ENCODE assay signal across 8 cellular contexts in the genomic region with DNA sequence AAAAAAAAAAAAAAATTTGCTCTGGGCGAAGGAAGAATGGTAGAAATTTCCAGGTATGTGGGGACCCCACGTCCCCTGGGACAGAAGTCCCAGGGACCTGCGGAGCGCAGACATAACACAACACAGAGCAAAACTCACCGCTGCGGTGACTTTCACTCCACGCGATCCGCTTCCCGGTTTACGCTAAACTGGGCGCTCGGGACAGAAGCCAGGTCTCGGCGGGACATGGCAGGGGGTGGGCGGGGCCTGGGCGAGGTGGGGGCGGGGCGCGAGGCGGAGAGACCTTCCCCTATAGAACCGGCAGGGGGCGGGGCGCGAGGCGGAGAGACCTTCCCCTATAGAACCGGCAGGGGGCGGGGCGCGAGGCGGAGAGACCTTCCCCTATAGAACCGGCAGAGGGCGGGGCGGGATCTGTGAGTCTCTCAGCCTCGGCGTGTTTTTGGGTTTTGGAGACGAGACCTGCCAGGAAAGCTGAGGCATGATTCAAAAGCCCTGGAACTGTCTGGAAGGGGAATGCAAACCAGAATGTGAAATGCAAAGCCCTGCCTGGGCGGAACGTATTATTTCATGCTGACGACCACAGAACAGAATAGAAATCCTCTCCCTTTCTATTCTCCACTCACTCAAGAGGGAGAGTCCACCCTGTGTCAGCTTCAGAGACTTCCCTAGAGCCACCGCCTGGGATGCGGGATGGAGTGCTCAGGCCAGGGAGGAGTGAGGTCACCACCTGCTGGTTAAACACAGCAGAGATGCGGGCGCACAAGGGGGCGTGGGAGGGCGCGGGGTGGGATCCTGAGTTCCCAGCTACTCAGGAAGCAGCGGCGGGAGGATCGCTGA. TPM values are rescaled to one million over a fixed set of nuclear protein-coding genes. Genes with fewer than 3 reads are reported as not detected.
DNase-seq lines count a peak whose midpoint lies in the region; ATAC-seq and TF ChIP-seq lines count a peak whose summit lies in the region.

No MANE protein-coding gene starts in this region.

- H3K27ac ChIP-seq in Karpas-422 (ENCODE audit: low read length) (no peak overlapping the region), skeletal muscle tissue (ENCODE audit: low read depth, low read length) (no peak overlapping the region)

- H3K4me1 ChIP-seq in Karpas-422 (ENCODE audit: low read length) (peaks cover 5% of the 10 kb centered on the region), skeletal muscle tissue (ENCODE audit: control insufficient read depth in 3 of 3, insufficient read depth in 3 of 3, low read length in 3 of 3) (peaks cover 0 to 2% (median 0%) of the 10 kb centered on the region in 3 donors)

- H3K9ac ChIP-seq in Karpas-422 (ENCODE audit: low read length) (peak overlapping the region; percentile 54), skeletal muscle tissue (ENCODE audit: low read depth in 1 of 3, low read length in 3 of 3) (peak overlapping the region in 2 of 3 donors; percentile 50 to 65)

- H3K36me3 Mint-ChIP-seq in WTC11 = no peaks in the 10 kb centered on the region

- no peaks in the 10 kb centered on the region for H3K9me2 ChIP-seq in Karpas-422 (replicated peaks; ENCODE audit: insufficient read depth, low read length)

- H3K27me3 ChIP-seq in Karpas-422 (ENCODE audit: low read length) (no peaks in the 10 kb centered on the region), skeletal muscle tissue (ENCODE audit: control insufficient read depth in 3 of 3, insufficient read depth in 3 of 3, low read length in 3 of 3) (no peaks in the 10 kb centered on the region)

- DNase-seq in CD1c-positive myeloid dendritic cell (ENCODE audit: extremely low spot score) (peak; percentile 81), Karpas-422 (peak; percentile 90), WTC11 (ENCODE audit: low spot score) (peak; percentile 90), T47D (ENCODE audit: low read depth in 1 of 2, low spot score in 1 of 2) (peak; percentile 56 to 91), iPS-NIHi11 (ENCODE audit: low spot score) (peak; percentile 86)

- H3K27ac Mint-ChIP-seq in WTC11 = peak overlapping the region; percentile 80; the same call in 1 of the 2 replicates

- no peaks in the 10 kb centered on the region for H3K9me3 Mint-ChIP-seq in WTC11

- no peaks in the 10 kb centered on the region for H3K79me2 ChIP-seq in Karpas-422 (ENCODE audit: low read length)

- peak overlapping the region; percentile 82 for H3K4me3 Mint-ChIP-seq in WTC11

- H3K9me3 ChIP-seq in Karpas-422 (ENCODE audit: low read length) (no peaks in the 10 kb centered on the region), skeletal muscle tissue (ENCODE audit: control insufficient read depth in 3 of 3, low read length in 3 of 3) (peaks cover 0 to 3% (median 0%) of the 10 kb centered on the region in 3 donors)

- H3K36me3 ChIP-seq in Karpas-422 (ENCODE audit: insufficient read depth, low read length) (no peaks in the 10 kb centered on the region), skeletal muscle tissue (ENCODE audit: control insufficient read depth in 3 of 3, insufficient read depth in 3 of 3, low read length in 3 of 3) (no peaks in the 10 kb centered on the region)

- H2AFZ ChIP-seq in Karpas-422 (ENCODE audit: low read length) = peak overlapping the region; percentile 97

- peak; percentile 90 for TF ChIP-seq CTCF in WTC11 (IDR thresholded peaks at IDR 0.05)

- no peaks in the 10 kb centered on the region for H4K20me1 ChIP-seq in Karpas-422 (ENCODE audit: insufficient read depth, low read depth, low read length)

- H3K4me2 ChIP-seq in Karpas-422 (ENCODE audit: low read depth, low read length, poor library complexity, severe bottlenecking) = peak overlapping the region; percentile 70

- H3K4me3 ChIP-seq in Karpas-422 (ENCODE audit: low read length) (peak overlapping the region; percentile 55; the same call in 1 of the 2 replicates), skeletal muscle tissue (ENCODE audit: low read length in 3 of 3) (peak overlapping the region; percentile 62 to 74 (median 66))

- ATAC-seq in WTC11 = peak; percentile 62
- no peak for ATAC-seq in HG03039 (IDR thresholded peaks at IDR 0.05; ENCODE audit: unreplicated experiment)
- no peak for ATAC-seq in HG02973 (IDR thresholded peaks at IDR 0.05; ENCODE audit: unreplicated experiment)

- peaks cover 19% of the 10 kb centered on the region for H3K4me1 Mint-ChIP-seq in WTC11

- CTCF ChIA-PET in WTC11 (lab: Charles Lee) = interaction anchor here (0.6 to 2.3 kb wide), 25 partner anchors 10 to 358 kb away, joined by 3 to 27 read pairs (median 5); a partner anchor contains a TSS

- POLR2A ChIA-PET in WTC11 (lab: Charles Lee) = no interaction called here

- in situ Hi-C loops in T47D (cut with HindIII; ENCODE audit: low pct_unique_long_range_greater_than_20kb, low sequenced_read_pairs) = no loop called here

- peaks cover 97% of the 10 kb centered on the region for H3K27me3 Mint-ChIP-seq in WTC11 (ENCODE audit: low read depth)

TF ChIP-seq in WTC11, 78 proteins besides CTCF, POLR2A, EP300 and RAD21:
- TF ChIP-seq NFATC4 (CRISPR knock-in tag; IDR thresholded peaks at IDR 0.05) (no peak), ZNF671 (CRISPR knock-in tag; IDR thresholded peaks at IDR 0.05) (no peak), MYBL2 (CRISPR knock-in tag; IDR thresholded peaks at IDR 0.05) (no peak), SP1 (CRISPR knock-in tag; conservative IDR thresholded peaks at IDR 0.05) (peak; percentile 56; the same call in 1 of the 2 replicates), KAT7 (CRISPR knock-in tag; IDR thresholded peaks at IDR 0.05; ENCODE audit: borderline replicate concordance) (no peak), ESRRA (CRISPR knock-in tag; IDR thresholded peaks at IDR 0.05; ENCODE audit: borderline replicate concordance) (no peak), NFE2L1 (CRISPR knock-in tag; IDR thresholded peaks at IDR 0.05) (no peak), ZNF263 (CRISPR knock-in tag; IDR thresholded peaks at IDR 0.05; ENCODE audit: low read depth) (peak; percentile 68; the same call in 1 of the 2 replicates), NR3C1 (CRISPR knock-in tag; conservative IDR thresholded peaks at IDR 0.05; ENCODE audit: low read depth) (no peak), SMAD4 (CRISPR knock-in tag; IDR thresholded peaks at IDR 0.05) (no peak)
- TF ChIP-seq, protein P1, sequence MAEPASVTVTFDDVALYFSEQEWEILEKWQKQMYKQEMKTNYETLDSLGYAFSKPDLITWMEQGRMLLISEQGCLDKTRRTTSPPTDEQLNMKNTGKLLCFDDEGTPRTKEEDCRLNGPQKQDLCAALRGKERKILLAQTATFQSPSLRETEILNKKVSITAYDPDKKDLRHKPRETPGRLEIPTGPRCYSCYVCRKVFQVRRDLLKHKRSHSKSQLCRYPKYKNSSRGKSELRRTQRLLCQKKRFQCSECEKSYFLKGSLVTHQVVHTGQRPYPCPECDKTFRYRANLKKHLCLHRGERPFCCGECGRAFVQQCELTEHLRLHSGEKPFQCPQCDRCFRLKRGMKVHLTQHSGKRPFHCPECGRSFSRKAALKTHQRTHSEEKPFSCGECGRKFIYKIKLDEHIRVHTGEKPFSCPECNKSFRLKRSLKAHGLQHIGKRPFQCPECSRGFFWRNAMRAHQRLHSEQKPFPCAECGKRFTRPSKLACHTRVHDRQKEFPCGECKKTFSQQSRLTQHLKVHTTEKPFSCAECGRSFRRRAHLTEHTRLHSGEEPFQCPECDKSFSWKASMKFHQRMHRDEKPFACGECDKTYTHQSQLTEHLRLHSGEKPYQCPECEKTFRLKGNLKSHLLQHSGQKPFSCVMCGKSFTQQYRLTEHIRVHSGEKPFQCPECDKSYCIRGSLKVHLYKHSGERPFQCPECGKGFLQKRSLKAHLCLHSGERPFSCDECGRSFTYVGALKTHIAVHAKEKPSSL (CRISPR knock-in tag; conservative IDR thresholded peaks at IDR 0.05) = no peak
- TF ChIP-seq, protein P2, sequence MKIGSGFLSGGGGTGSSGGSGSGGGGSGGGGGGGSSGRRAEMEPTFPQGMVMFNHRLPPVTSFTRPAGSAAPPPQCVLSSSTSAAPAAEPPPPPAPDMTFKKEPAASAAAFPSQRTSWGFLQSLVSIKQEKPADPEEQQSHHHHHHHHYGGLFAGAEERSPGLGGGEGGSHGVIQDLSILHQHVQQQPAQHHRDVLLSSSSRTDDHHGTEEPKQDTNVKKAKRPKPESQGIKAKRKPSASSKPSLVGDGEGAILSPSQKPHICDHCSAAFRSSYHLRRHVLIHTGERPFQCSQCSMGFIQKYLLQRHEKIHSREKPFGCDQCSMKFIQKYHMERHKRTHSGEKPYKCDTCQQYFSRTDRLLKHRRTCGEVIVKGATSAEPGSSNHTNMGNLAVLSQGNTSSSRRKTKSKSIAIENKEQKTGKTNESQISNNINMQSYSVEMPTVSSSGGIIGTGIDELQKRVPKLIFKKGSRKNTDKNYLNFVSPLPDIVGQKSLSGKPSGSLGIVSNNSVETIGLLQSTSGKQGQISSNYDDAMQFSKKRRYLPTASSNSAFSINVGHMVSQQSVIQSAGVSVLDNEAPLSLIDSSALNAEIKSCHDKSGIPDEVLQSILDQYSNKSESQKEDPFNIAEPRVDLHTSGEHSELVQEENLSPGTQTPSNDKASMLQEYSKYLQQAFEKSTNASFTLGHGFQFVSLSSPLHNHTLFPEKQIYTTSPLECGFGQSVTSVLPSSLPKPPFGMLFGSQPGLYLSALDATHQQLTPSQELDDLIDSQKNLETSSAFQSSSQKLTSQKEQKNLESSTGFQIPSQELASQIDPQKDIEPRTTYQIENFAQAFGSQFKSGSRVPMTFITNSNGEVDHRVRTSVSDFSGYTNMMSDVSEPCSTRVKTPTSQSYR (CRISPR knock-in tag; IDR thresholded peaks at IDR 0.05) = no peak

RNA-seq across cellular contexts. Expression of a gene that starts 20.2 kb away (rescaled TPM):
- 0.52 and 2.7 TPM in 2 replicates for total RNA-seq in Karpas-422 (2014; rRNA removed; shearing (Covaris generic); ENCODE audit: low replicate concordance)
- not detected in 3 replicates for total RNA-seq in WTC11 (2021)
- total RNA-seq in skeletal muscle tissue = not detected

RNA-seq across cellular contexts. Expression of a gene that starts 30.9 kb away (rescaled TPM):
- 15.2 and 20.0 TPM in 2 replicates for total RNA-seq in Karpas-422 (2014; rRNA removed; shearing (Covaris generic); ENCODE audit: low replicate concordance)
- total RNA-seq in WTC11 (2021) = 10.8 to 15.3 TPM (median 12.4 TPM) in 3 replicates
- total RNA-seq in skeletal muscle tissue = 6.8 TPM

RNA-seq across cellular contexts. Expression of a gene that starts 51.0 kb away (rescaled TPM):
- total RNA-seq in Karpas-422 (2014; rRNA removed; shearing (Covaris generic); ENCODE audit: low replicate concordance) = 0.29 TPM in 1 of 2 replicates, not detected in the other
- 0.26 to 0.46 TPM (median 0.46 TPM) in 3 replicates for total RNA-seq in WTC11 (2021)
- total RNA-seq in skeletal muscle tissue = not detected
